ENCODE assay signal across 9 cellular contexts in genomic region chr17:39591958-39592954, GRCh38. TPM values are rescaled to one million over a fixed set of nuclear protein-coding genes. Genes with fewer than 3 reads are reported as not detected.
A peak's percentile ranks its signal among the peaks of the same experiment; 100 is the strongest.
DNase-seq lines count a peak whose midpoint lies in the region; ATAC-seq, FAIRE-seq and TF ChIP-seq lines count a peak whose summit lies in the region.
"Had no signal": no experiment of that assay in that cellular context is flagged by ENCODE, and none has a peak within 500 bp of the region (broad histone marks: within the 10 kb centered on the region; RNA-seq: fewer than 3 reads in every experiment).

No MANE protein-coding gene starts in this region.

- in situ Hi-C loops in transverse colon (cut with MboI; ENCODE audit: low pct_ligation_motif_present in 1 of 4, low pct_unique_long_range_greater_than_20kb in 1 of 4, low sequenced_read_pairs in 3 of 4) = no loop called here

- H3K4me1 ChIP-seq in right cardiac atrium (ENCODE audit: control insufficient read depth, insufficient read depth, low read length) = no peaks in the 10 kb centered on the region
- no peaks in the 10 kb centered on the region for H3K4me1 ChIP-seq in transverse colon
- H3K4me1 ChIP-seq in BE2C = no peaks in the 10 kb centered on the region

- no peaks in the 10 kb centered on the region for H3K36me3 ChIP-seq in transverse colon
- H3K36me3 ChIP-seq in BE2C = no peaks in the 10 kb centered on the region

- DNase-seq in right cardiac atrium (no peak), Right ventricle myocardium inferior (ENCODE audit: missing footprints) (no peak), RCC 7860 (ENCODE audit: low spot score) (peak; percentile 18), fibroblast of mammary gland (ENCODE audit: low read depth) (peak; percentile 43), transverse colon (peak; percentile 41), AG08396 (ENCODE audit: low spot score) (no peak), BE2C (no peak)

- H3K4me3 ChIP-seq in right cardiac atrium (ENCODE audit: low read length) (no peak overlapping the region), fibroblast of mammary gland (ENCODE audit: control insufficient read depth, low read depth, low read length) (no peak overlapping the region), transverse colon (no peak overlapping the region), BE2C (ENCODE audit: low read depth, low read length) (no peak overlapping the region)

- H3K9me3 ChIP-seq in right cardiac atrium (ENCODE audit: control insufficient read depth, low read length) = no peaks in the 10 kb centered on the region
- no peaks in the 10 kb centered on the region for H3K9me3 ChIP-seq in transverse colon
- no peaks in the 10 kb centered on the region for H3K9me3 ChIP-seq in BE2C

- TF ChIP-seq EP300 in transverse colon (IDR thresholded peaks at IDR 0.05; ENCODE audit: low read depth) = no peak

- no peak for TF ChIP-seq POLR2A in transverse colon (IDR thresholded peaks at IDR 0.05)

- ATAC-seq in right cardiac atrium (peak; percentile 25 to 58), Right ventricle myocardium inferior (no peak), HG02981 (IDR thresholded peaks at IDR 0.05; ENCODE audit: unreplicated experiment) (no peak)

- FAIRE-seq in RCC 7860 (lab: Jason Lieb, UNC) = no peak
- FAIRE-seq: TTC549 had no signal

- TF ChIP-seq CTCF in fibroblast of mammary gland (conservative IDR thresholded peaks at IDR 0.05; ENCODE audit: control insufficient read depth, insufficient read depth, low read depth, low read length) (no peak), transverse colon (IDR thresholded peaks at IDR 0.05) (no peak), BE2C (IDR thresholded peaks at IDR 0.05; ENCODE audit: low read depth, low read length) (no peak)

- H3K27me3 ChIP-seq in right cardiac atrium (ENCODE audit: control insufficient read depth, insufficient read depth) = no peaks in the 10 kb centered on the region
- peaks cover 65% of the 10 kb centered on the region for H3K27me3 ChIP-seq in transverse colon
- H3K27me3 ChIP-seq in BE2C = peaks cover 60% of the 10 kb centered on the region

- 4% methylated on average over 22 of the region's 22 CpGs for WGBS in right cardiac atrium
- 9% methylated on average over 19 of the region's 22 CpGs; no CpG with 5 or more reads in 1 of the 2 donors for WGBS in transverse colon (ENCODE audit: low coverage in 1 of 2), 2 donors

- intact Hi-C loops in right cardiac atrium (cut with DNase I) = no loop called here
- intact Hi-C loops in Right ventricle myocardium inferior (cut with DNase I) = loop anchor here (1.0 kb wide), 1 partner anchor 44 kb away; no protein-coding TSS in a partner anchor
- intact Hi-C loops in transverse colon (cut with DNase I; ENCODE audit: low total_unique reads) = no loop called here

- no peak overlapping the region for H3K27ac ChIP-seq in right cardiac atrium (ENCODE audit: low read length)
- no peak overlapping the region for H3K27ac ChIP-seq in transverse colon

RNA-seq across cellular contexts. Expression of gene NEUROD2, which starts 15.5 kb away (rescaled TPM):
- not detected for total RNA-seq in right cardiac atrium
- not detected for polyA plus RNA-seq in right cardiac atrium
- not detected for total RNA-seq in Right ventricle myocardium inferior
- not detected for total RNA-seq in transverse colon
- not detected for polyA plus RNA-seq in BE2C (2012; ENCODE audit: insufficient read depth, insufficient read length, low read depth)

RNA-seq across cellular contexts. Expression of gene PPP1R1B, which starts 34.5 kb away (rescaled TPM):
- total RNA-seq in right cardiac atrium = 1 to 10 TPM; 2.0 to 6.6 (median 2.4) TPM
- polyA plus RNA-seq in right cardiac atrium = 4.4 TPM
- total RNA-seq in Right ventricle myocardium inferior = 0.89 TPM
- 100 to 1,000 TPM; 125 to 509 (median 223) TPM for total RNA-seq in transverse colon
- polyA plus RNA-seq in BE2C (2012; ENCODE audit: insufficient read depth, insufficient read length, low read depth) = not detected

RNA-seq across cellular contexts. Expression of gene STARD3, which starts 44.7 kb away (rescaled TPM):
- total RNA-seq in right cardiac atrium (10 to 100 TPM; 19.2 to 26.2 (median 22.9) TPM), Right ventricle myocardium inferior (21.4 TPM), transverse colon (100 to 1,000 TPM in 1 of 4 donors, 10 to 100 TPM in 3; 63.5 to 193 (median 73.2) TPM)
- 22.7 TPM for polyA plus RNA-seq in right cardiac atrium
- 136 TPM for polyA plus RNA-seq in BE2C (2012; ENCODE audit: insufficient read depth, insufficient read length, low read depth)

Comparison
In these comparisons a context has a peak if more than half of its experiments do, and no peak if none do; other contexts are left out.
1. ATAC-seq: peak in right cardiac atrium (2 of 2); none in Right ventricle myocardium inferior (single experiment) and HG02981 (single experiment).
2. DNase-seq: peak in RCC 7860 (single experiment), fibroblast of mammary gland (single experiment) and transverse colon (single experiment); none in right cardiac atrium (0 of 3), Right ventricle myocardium inferior (single experiment), AG08396 (single experiment) and BE2C (single experiment).
3. RNA of gene PPP1R1B, which starts 34.5 kb away (total RNA-seq): 125 to 509 TPM in transverse colon; 2.0 to 6.6 TPM in right cardiac atrium and 0.89 TPM in Right ventricle myocardium inferior (single experiment); every median in the first group is over 10 times any median in the second.